8 cellular contexts compared by ENCODE assay signal in the genomic region with DNA sequence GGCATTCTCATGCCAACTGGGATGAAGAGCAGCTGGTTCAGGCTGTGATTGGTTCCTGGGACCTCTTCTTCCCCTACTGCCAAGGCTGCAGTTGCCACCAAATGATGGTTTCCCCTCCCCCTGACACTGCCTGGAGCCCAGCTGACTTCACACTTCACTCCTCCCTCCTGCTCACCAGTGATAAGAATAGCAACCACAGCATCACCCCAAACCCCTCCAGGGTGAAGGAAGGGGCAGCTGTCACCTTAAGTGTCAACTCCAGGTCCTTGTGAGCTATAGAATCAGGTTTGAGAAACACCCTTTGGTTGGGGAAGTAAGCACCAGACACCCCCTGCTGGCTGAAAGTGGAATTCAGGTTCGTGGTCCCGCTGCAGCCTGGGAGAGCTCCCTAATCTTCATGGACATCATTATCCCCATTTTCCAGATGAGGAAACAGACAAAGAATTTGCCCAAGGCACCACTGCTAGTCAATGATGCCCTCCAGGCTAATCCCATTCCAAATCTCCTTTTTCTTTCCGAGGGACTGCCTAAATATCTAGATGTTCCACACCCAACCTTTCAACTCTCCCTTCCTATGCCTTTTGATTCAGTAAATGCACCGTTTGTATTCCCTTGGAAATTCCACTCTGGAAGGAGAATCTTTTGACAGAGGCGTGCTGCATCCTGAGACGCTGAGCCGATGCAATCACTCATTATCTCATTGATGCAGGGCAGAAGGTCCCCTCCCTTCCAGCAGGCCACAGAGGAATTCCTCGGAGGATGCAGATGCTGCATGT. TPM values are rescaled to one million over a fixed set of nuclear protein-coding genes. Genes with fewer than 3 reads are reported as not detected.
A peak's percentile ranks its signal among the peaks of the same experiment; 100 is the strongest.
DNase-seq lines count a peak whose midpoint lies in the region; ATAC-seq lines count a peak whose summit lies in the region.

No MANE protein-coding gene starts in this region.

- no peaks in the 10 kb centered on the region for H3K9me3 ChIP-seq in CD4-positive, alpha-beta memory T cell (ENCODE audit: control insufficient read depth in 1 of 2, low read length in 2 of 2)
- no peaks in the 10 kb centered on the region for H3K9me3 ChIP-seq in SJCRH30 (replicated peaks)
- H3K9me3 ChIP-seq in adipocyte (ENCODE audit: control insufficient read depth, low read length): no peaks in the 10 kb centered on the region

- no peaks in the 10 kb centered on the region for H3K36me3 Mint-ChIP-seq in CD4-positive, alpha-beta memory T cell

- peaks cover 0 to 2% (median under 1%) of the 10 kb centered on the region in 4 donors for H3K4me1 Mint-ChIP-seq in CD4-positive, alpha-beta memory T cell

- CTCF ChIA-PET in CD4-positive, alpha-beta memory T cell (lab: Charles Lee; ENCODE audit: partially characterized antibody): interaction anchor here (0.7 to 3.5 kb wide), 16 partner anchors 9 to 527 kb away, joined by 3 to 18 read pairs (median 4); no protein-coding TSS in a partner anchor

- no peak overlapping the region for H3K4me3 ChIP-seq in CD4-positive, alpha-beta memory T cell (ENCODE audit: low read length in 2 of 2)
- H3K4me3 ChIP-seq in SJCRH30: no peak overlapping the region
- no peak overlapping the region for H3K4me3 ChIP-seq in adipocyte (ENCODE audit: low read length)

- H3K9me3 Mint-ChIP-seq in CD4-positive, alpha-beta memory T cell: peaks cover 0 to 2% (median 0%) of the 10 kb centered on the region in 8 donors

- no peak overlapping the region for H3K27ac Mint-ChIP-seq in CD4-positive, alpha-beta memory T cell

- no peaks in the 10 kb centered on the region for H3K36me3 ChIP-seq in CD4-positive, alpha-beta memory T cell (ENCODE audit: insufficient read depth, low read length)
- H3K36me3 ChIP-seq in SJCRH30: no peaks in the 10 kb centered on the region
- H3K36me3 ChIP-seq in adipocyte (ENCODE audit: control insufficient read depth, insufficient read depth, low read length, severe bottlenecking): no peaks in the 10 kb centered on the region

- H3K4me1 ChIP-seq in CD4-positive, alpha-beta memory T cell (ENCODE audit: insufficient read depth, low read length): no peaks in the 10 kb centered on the region
- H3K4me1 ChIP-seq in SJCRH30 (no peaks in the 10 kb centered on the region), adipocyte (ENCODE audit: control insufficient read depth, insufficient read depth, low read length) (peaks cover 8% of the 10 kb centered on the region)

- peak; percentile 55 for ATAC-seq in HG03159 (IDR thresholded peaks at IDR 0.05; ENCODE audit: unreplicated experiment)
- ATAC-seq in HG03520 (IDR thresholded peaks at IDR 0.05; ENCODE audit: unreplicated experiment): no peak

- H3K27me3 ChIP-seq in CD4-positive, alpha-beta memory T cell (ENCODE audit: insufficient read depth, low read length): no peaks in the 10 kb centered on the region
- H3K27me3 ChIP-seq in SJCRH30: peaks cover 8% of the 10 kb centered on the region; the same call in 1 of the 2 replicates
- peaks cover 32% of the 10 kb centered on the region for H3K27me3 ChIP-seq in adipocyte (replicated peaks; ENCODE audit: control insufficient read depth, insufficient read depth, low read length)

- no peak overlapping the region for H3K9ac ChIP-seq in adipocyte (ENCODE audit: low read length)

- POLR2A ChIA-PET in CD4-positive, alpha-beta memory T cell (lab: Charles Lee; ENCODE audit: partially characterized antibody): no interaction called here

- intact Hi-C loops in CD4-positive, alpha-beta memory T cell (cut with micrococcal nuclease): loop anchor here (5.0 kb wide), 1 partner anchor 796 kb away; no protein-coding TSS in a partner anchor

- peaks cover 8 to 21% of the 10 kb centered on the region in 2 donors for H3K27me3 Mint-ChIP-seq in CD4-positive, alpha-beta memory T cell

- H3K4me3 Mint-ChIP-seq in CD4-positive, alpha-beta memory T cell: no peak overlapping the region

- DNase-seq in CD4-positive, alpha-beta memory T cell: peak in 4 of 5 donors; percentile 27 to 38 (median 29)
- peak; percentile 45 to 67 for DNase-seq in SJCRH30
- DNase-seq in adipocyte (ENCODE audit: low read depth): peak; percentile 50
- peak; percentile 44 for DNase-seq in hepatic stellate cell (ENCODE audit: low spot score)
- peak; percentile 10 to 39 for DNase-seq in stimulated activated CD4-positive, alpha-beta T cell treated with anti-CD3 and anti-CD28 coated beads, Interleukin-15, amount 100 ng/mL, for 1 hour (ENCODE audit: low read depth in 1 of 2, low spot score in 1 of 2)
- no peak for DNase-seq in GOT3 (lab: John Stamatoyannopoulos, UW)

- no peak overlapping the region for H3K27ac ChIP-seq in CD4-positive, alpha-beta memory T cell (ENCODE audit: low read depth, low read length)
- no peak overlapping the region for H3K27ac ChIP-seq in SJCRH30

RNA-seq across cellular contexts. Expression of a gene that starts 50.5 kb away (rescaled TPM):
- total RNA-seq in CD4-positive, alpha-beta memory T cell: 10 to 100 TPM; 16.2 to 17.6 TPM
- polyA plus RNA-seq in CD4-positive, alpha-beta memory T cell: 100 to 1,000 TPM in 1 of 2 donors, 10 to 100 TPM in 1; 69.6 to 114 TPM
- total RNA-seq in SJCRH30 (2014; rRNA removed; shearing (Covaris generic)): 54.4 and 58.2 TPM in 2 replicates
